Comparison of ENCODE assay signal across 30 cellular contexts in the genomic region with DNA sequence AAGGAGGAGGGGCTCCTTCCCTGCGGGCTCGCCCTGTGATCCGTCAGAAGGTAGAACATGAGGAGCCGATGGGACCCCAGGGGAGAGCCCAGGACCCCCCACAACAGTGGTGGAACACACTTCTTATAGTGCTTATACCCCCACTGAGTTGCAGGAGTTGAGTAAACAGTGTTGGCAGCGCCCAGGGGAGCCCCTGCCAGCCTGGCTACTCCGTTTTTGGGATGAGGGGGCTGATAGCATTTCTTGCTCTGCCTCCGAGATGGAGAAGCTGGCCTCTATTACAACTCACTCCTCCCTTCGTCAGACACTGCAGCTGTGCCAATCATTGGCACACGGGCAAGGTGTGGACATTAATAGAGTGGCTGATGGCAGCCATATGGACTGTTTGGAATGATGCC.
DNase-seq lines count a peak whose midpoint lies in the region; TF ChIP-seq lines count a peak whose summit lies in the region.
"Had no signal": no experiment of that assay in that cellular context is flagged by ENCODE, and none has a peak within 500 bp of the region (broad histone marks: within the 10 kb centered on the region; RNA-seq: fewer than 3 reads in every experiment).

No MANE protein-coding gene starts in this region.

- H3K4me3 ChIP-seq in neural progenitor cell, result no peak overlapping the region
- H3K4me3 ChIP-seq: heart left ventricle, left lung, MG63, psoas muscle, sigmoid colon, SK-N-MC, tibial nerve had no signal

- peak overlapping the region; percentile 44 for H3K27ac Mint-ChIP-seq in neural progenitor cell
- H3K27ac Mint-ChIP-seq: activated CD8-positive, alpha-beta memory T cell treated with anti-CD3 and anti-CD28 coated beads, Interleukin-2, amount 10 ng/mL, durations not matched to agents 7 days and 5 days; T-helper 17 cell had no signal

- H3K4me1 ChIP-seq in neural progenitor cell, result peaks cover 24% of the 10 kb centered on the region

- no peaks in the 10 kb centered on the region for H3K36me3 ChIP-seq in neural progenitor cell
- H3K36me3 ChIP-seq: heart left ventricle, left lung, MG63, neutrophil, sigmoid colon, tibial nerve had no signal

- H3K4me1 Mint-ChIP-seq in neural progenitor cell, result peaks cover 31% of the 10 kb centered on the region

- peak; percentile 28 for DNase-seq in G401 (ENCODE audit: low spot score)
- DNase-seq in NCI-H1105 treated with DMSO at 0.1 percent for 48 hours (lab: John Stamatoyannopoulos, UW), result peak; percentile 89
- peak; percentile 19 for DNase-seq in cerebellar cortex (ENCODE audit: low spot score)
- DNase-seq in neural progenitor cell (ENCODE audit: low spot score), result no peak
- DNase-seq in HUDEP-2 (lab: John Stamatoyannopoulos, UW; ENCODE audit: unreplicated experiment in 76 of 76), result no peak
- DNase-seq in COLO829 (ENCODE audit: low spot score), result no peak
- DNase-seq in NCI-H187 treated with DMSO at 0.1 percent for 48 hours (lab: John Stamatoyannopoulos, UW), result no peak
- DNase-seq: activated CD4-positive, CD25-positive, alpha-beta regulatory T cell; activated CD8-positive, alpha-beta memory T cell treated with anti-CD3 and anti-CD28 coated beads, Interleukin-2, amount 10 ng/mL, durations not matched to agents 7 days and 5 days; activated T-cell treated with anti-CD3 and anti-CD28 coated beads, Interleukin-2, amount 50 U/mL, for 48 hours; caudate nucleus; dermis blood vessel endothelial cell; foreskin keratinocyte; heart left ventricle; islet precursor cell; KG1; left lung; mesendoderm; MG63; NCI-H1436; NCI-H2107; NCI-H510A; NK-92 treated with Interleukin-12 subunit alpha and Interleukin-12 subunit beta, amount 100 ng/mL, for 24 hours; psoas muscle; sigmoid colon; stimulated activated CD4-positive, alpha-beta T cell treated with anti-CD3 and anti-CD28 coated beads, Interleukin-4, amount 100 ng/mL, for 24 hours; T-helper 17 cell had no signal

- H3K27ac ChIP-seq in neural progenitor cell, result no peak overlapping the region
- H3K27ac ChIP-seq: foreskin keratinocyte, left lung, neutrophil, psoas muscle, SK-N-MC had no signal

- no peak overlapping the region for H3K9ac ChIP-seq in neural progenitor cell

- peaks cover 4% of the 10 kb centered on the region for H3K27me3 Mint-ChIP-seq in neural progenitor cell (ENCODE audit: insufficient read depth, low read depth)

- no peak overlapping the region for H3K4me3 Mint-ChIP-seq in neural progenitor cell
- H3K4me3 Mint-ChIP-seq: activated CD8-positive, alpha-beta memory T cell treated with anti-CD3 and anti-CD28 coated beads, Interleukin-2, amount 10 ng/mL, durations not matched to agents 7 days and 5 days; T-helper 17 cell had no signal

- no peaks in the 10 kb centered on the region for H3K27me3 ChIP-seq in neural progenitor cell
- H3K27me3 ChIP-seq: foreskin keratinocyte, heart left ventricle, left lung, MG63, sigmoid colon, tibial nerve had no signal

- peaks cover 13% of the 10 kb centered on the region for H3F3A ChIP-seq in neural progenitor cell (ENCODE audit: low read depth)

- no peak overlapping the region for H3K4me2 ChIP-seq in neural progenitor cell

- H2AFZ ChIP-seq in neural progenitor cell (replicated peaks), result no peak overlapping the region

- in situ Hi-C loops in G401 (cut with HindIII; ENCODE audit: low sequenced_read_pairs), result no loop called here

- H3K79me2 ChIP-seq in neural progenitor cell (ENCODE audit: low read depth), result no peaks in the 10 kb centered on the region

- TF ChIP-seq CTCF in neural progenitor cell (IDR thresholded peaks at IDR 0.05), result no peak

- H3K36me3 Mint-ChIP-seq in neural progenitor cell, result no peaks in the 10 kb centered on the region
- H3K36me3 Mint-ChIP-seq: activated CD8-positive, alpha-beta memory T cell treated with anti-CD3 and anti-CD28 coated beads, Interleukin-2, amount 10 ng/mL, durations not matched to agents 7 days and 5 days had no signal

- H3K9me3 ChIP-seq in neural progenitor cell (ENCODE audit: low read depth), result no peaks in the 10 kb centered on the region
- H3K9me3 ChIP-seq: heart left ventricle, left lung, MG63, neutrophil, psoas muscle, sigmoid colon, tibial nerve had no signal

- H4K20me1 ChIP-seq in neural progenitor cell (ENCODE audit: low read depth), result no peaks in the 10 kb centered on the region

- H3K9me3 Mint-ChIP-seq in neural progenitor cell, result peaks cover 2% of the 10 kb centered on the region

Comparison
In these comparisons a context has a peak if more than half of its experiments do, and no peak if none do; other contexts are left out.
1. DNase-seq: peak in G401 (single experiment), NCI-H1105 treated with DMSO at 0.1 percent for 48 hours (single experiment) and cerebellar cortex (single experiment); none in neural progenitor cell (single experiment), HUDEP-2 (0 of 76), COLO829 (single experiment) and NCI-H187 treated with DMSO at 0.1 percent for 48 hours (single experiment).